Comparison of ENCODE assay signal across 1 cellular context in the genomic region with DNA sequence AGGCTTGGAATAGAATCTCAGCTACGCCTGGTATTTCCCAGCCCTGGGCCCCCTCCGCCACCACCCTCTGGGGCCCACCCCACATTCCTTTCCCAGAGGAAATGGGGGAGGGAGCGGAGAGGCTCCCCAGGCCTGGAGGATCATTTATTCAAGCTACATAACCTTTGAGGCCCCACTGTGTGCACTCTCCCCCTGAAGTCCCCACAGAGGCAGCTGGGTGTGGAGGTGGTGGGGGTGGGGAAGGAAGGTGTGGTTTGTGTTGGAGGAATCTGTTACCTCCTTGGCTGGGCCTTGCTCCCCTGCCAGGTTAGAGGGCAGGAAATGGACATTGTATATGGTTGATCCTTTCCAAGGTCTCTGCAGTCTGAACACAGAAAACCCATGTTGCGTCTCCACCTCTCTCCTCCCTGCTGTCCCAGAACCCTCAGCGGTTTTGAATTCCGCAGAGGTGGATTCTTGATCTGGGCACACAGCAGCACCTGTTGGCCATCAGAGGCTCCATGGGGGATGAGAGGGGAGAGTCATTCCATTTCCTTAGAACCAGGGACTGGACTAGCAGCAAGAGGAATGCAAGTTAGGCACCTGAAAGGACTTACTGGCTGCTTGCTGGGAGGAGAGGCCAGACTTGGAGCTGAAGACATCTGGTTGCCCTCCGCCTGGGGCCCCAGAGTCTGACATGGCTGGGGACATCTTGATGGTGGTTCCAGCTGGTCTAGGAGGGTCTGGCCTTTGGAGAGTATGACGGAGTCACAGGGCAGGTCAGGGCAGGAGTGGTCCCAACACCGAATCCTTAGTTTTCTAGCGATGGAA.
TF ChIP-seq lines count a peak whose summit lies in the region.

No MANE protein-coding gene starts in this region.

TF ChIP-seq in HEK293, 187 proteins besides CTCF, POLR2A, EP300 and RAD21 (continued from another document):
- TF ChIP-seq, protein P1, sequence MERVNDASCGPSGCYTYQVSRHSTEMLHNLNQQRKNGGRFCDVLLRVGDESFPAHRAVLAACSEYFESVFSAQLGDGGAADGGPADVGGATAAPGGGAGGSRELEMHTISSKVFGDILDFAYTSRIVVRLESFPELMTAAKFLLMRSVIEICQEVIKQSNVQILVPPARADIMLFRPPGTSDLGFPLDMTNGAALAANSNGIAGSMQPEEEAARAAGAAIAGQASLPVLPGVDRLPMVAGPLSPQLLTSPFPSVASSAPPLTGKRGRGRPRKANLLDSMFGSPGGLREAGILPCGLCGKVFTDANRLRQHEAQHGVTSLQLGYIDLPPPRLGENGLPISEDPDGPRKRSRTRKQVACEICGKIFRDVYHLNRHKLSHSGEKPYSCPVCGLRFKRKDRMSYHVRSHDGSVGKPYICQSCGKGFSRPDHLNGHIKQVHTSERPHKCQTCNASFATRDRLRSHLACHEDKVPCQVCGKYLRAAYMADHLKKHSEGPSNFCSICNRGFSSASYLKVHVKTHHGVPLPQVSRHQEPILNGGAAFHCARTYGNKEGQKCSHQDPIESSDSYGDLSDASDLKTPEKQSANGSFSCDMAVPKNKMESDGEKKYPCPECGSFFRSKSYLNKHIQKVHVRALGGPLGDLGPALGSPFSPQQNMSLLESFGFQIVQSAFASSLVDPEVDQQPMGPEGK (tag by site-specific recombination; IDR thresholded peaks at IDR 0.05), result 0 out of 2 replicates have a peak, but pooled peaks have one; percentile 25
- TF ChIP-seq, protein P2, sequence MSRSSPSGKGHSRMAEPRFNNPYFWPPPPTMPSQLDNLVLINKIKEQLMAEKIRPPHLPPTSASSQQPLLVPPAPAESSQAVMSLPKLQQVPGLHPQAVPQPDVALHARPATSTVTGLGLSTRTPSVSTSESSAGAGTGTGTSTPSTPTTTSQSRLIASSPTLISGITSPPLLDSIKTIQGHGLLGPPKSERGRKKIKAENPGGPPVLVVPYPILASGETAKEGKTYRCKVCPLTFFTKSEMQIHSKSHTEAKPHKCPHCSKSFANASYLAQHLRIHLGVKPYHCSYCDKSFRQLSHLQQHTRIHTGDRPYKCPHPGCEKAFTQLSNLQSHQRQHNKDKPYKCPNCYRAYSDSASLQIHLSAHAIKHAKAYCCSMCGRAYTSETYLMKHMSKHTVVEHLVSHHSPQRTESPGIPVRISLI (tag by site-specific recombination; IDR thresholded peaks at IDR 0.05), result no peak
- TF ChIP-seq ZNF423 (tag by site-specific recombination; IDR thresholded peaks at IDR 0.05) (no peak), ZFP37 (tag by site-specific recombination; IDR thresholded peaks at IDR 0.05) (no peak), ZNF776 (tag by site-specific recombination; IDR thresholded peaks at IDR 0.05; ENCODE audit: borderline replicate concordance) (no peak), ZNF701 (tag by site-specific recombination; IDR thresholded peaks at IDR 0.05) (no peak), YY2 (tag by site-specific recombination; IDR thresholded peaks at IDR 0.05) (no peak), ZNF791 (tag by site-specific recombination; IDR thresholded peaks at IDR 0.05) (no peak), GFI1B (tag by site-specific recombination; IDR thresholded peaks at IDR 0.05) (no peak), ZNF629 (tag by site-specific recombination; IDR thresholded peaks at IDR 0.05) (no peak), SCRT2 (tag by site-specific recombination; IDR thresholded peaks at IDR 0.05) (peak; percentile 49), ZFHX2 (tag by site-specific recombination; conservative IDR thresholded peaks at IDR 0.05) (peak; percentile 64), GLI2 (tag by site-specific recombination; IDR thresholded peaks at IDR 0.05; ENCODE audit: borderline replicate concordance, low read depth) (no peak), KLF8 (tag by site-specific recombination; IDR thresholded peaks at IDR 0.05) (no peak), EGR2 (tag by site-specific recombination; IDR thresholded peaks at IDR 0.05; ENCODE audit: low read depth) (peak; percentile 58), ZNF24 (tag by site-specific recombination; IDR thresholded peaks at IDR 0.05) (no peak), ZNF184 (tag by site-specific recombination; IDR thresholded peaks at IDR 0.05) (no peak)
- TF ChIP-seq, protein P3, sequence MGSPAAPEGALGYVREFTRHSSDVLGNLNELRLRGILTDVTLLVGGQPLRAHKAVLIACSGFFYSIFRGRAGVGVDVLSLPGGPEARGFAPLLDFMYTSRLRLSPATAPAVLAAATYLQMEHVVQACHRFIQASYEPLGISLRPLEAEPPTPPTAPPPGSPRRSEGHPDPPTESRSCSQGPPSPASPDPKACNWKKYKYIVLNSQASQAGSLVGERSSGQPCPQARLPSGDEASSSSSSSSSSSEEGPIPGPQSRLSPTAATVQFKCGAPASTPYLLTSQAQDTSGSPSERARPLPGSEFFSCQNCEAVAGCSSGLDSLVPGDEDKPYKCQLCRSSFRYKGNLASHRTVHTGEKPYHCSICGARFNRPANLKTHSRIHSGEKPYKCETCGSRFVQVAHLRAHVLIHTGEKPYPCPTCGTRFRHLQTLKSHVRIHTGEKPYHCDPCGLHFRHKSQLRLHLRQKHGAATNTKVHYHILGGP (tag by site-specific recombination; IDR thresholded peaks at IDR 0.05), result no peak
- TF ChIP-seq, protein P4, sequence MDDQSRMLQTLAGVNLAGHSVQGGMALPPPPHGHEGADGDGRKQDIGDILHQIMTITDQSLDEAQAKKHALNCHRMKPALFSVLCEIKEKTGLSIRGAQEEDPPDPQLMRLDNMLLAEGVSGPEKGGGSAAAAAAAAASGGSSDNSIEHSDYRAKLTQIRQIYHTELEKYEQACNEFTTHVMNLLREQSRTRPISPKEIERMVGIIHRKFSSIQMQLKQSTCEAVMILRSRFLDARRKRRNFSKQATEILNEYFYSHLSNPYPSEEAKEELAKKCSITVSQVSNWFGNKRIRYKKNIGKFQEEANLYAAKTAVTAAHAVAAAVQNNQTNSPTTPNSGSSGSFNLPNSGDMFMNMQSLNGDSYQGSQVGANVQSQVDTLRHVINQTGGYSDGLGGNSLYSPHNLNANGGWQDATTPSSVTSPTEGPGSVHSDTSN (CRISPR knock-in tag; IDR thresholded peaks at IDR 0.05), result no peak
- TF ChIP-seq, protein P5, sequence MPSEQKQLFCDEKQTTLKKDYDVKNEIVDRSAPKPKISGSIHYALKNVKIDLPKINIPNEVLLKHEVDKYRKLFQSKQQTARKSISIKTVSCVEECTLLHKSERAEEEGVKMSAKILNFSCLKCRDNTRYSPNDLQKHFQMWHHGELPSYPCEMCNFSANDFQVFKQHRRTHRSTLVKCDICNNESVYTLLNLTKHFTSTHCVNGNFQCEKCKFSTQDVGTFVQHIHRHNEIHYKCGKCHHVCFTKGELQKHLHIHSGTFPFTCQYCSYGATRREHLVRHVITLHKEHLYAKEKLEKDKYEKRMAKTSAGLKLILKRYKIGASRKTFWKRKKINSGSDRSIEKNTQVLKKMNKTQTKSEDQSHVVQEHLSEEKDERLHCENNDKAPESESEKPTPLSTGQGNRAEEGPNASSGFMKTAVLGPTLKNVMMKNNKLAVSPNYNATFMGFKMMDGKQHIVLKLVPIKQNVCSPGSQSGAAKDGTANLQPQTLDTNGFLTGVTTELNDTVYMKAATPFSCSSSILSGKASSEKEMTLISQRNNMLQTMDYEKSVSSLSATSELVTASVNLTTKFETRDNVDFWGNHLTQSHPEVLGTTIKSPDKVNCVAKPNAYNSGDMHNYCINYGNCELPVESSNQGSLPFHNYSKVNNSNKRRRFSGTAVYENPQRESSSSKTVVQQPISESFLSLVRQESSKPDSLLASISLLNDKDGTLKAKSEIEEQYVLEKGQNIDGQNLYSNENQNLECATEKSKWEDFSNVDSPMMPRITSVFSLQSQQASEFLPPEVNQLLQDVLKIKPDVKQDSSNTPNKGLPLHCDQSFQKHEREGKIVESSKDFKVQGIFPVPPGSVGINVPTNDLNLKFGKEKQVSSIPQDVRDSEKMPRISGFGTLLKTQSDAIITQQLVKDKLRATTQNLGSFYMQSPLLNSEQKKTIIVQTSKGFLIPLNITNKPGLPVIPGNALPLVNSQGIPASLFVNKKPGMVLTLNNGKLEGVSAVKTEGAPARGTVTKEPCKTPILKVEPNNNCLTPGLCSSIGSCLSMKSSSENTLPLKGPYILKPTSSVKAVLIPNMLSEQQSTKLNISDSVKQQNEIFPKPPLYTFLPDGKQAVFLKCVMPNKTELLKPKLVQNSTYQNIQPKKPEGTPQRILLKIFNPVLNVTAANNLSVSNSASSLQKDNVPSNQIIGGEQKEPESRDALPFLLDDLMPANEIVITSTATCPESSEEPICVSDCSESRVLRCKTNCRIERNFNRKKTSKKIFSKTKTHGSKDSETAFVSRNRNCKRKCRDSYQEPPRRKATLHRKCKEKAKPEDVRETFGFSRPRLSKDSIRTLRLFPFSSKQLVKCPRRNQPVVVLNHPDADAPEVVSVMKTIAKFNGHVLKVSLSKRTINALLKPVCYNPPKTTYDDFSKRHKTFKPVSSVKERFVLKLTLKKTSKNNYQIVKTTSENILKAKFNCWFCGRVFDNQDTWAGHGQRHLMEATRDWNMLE (tag by site-specific recombination; conservative IDR thresholded peaks at IDR 0.05; ENCODE audit: low read depth), result no peak
